ENCODE assay signal across 9 cellular contexts in the genomic region with DNA sequence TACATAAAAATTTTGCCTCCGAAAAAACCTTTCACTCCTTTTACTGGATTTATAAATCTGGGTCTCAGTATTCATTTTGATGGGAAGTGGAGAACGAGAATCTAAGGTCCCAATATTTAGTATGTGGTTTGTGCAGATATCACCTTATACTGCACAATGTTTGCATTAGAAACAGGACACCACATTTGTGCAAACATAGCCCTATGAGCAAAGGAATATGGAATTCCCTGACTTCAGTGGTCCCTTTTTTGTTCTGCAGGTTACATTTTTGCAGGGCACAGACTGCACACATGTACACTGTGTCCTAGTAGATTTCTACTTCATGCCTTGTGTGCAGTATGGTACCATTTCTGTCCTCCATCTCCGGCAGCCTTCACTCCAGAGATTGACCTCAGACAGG.
"Had no signal": no experiment of that assay in that cellular context is flagged by ENCODE, and none has a peak within 500 bp of the region (broad histone marks: within the 10 kb centered on the region; RNA-seq: fewer than 3 reads in every experiment).

No MANE protein-coding gene starts in this region.

- H3K4me1 ChIP-seq: HAP-1 had no signal

- DNase-seq: H7, HFFc6, IMR-90, KG1 had no signal

- H2AFZ ChIP-seq: GM23338 had no signal

- H3K4me3 ChIP-seq: GM23338, HAP-1, K562 had no signal

- H3K36me3 ChIP-seq: HAP-1 had no signal

- H3K9me3 ChIP-seq: HAP-1 had no signal

- H3K27ac ChIP-seq: HL-60 had no signal

- ATAC-seq: GM23338, HCT116, K562 had no signal

- H3K4me2 ChIP-seq: GM23338 had no signal

- FAIRE-seq: K562 had no signal
